17 cellular contexts compared by ENCODE assay signal in the genomic region with DNA sequence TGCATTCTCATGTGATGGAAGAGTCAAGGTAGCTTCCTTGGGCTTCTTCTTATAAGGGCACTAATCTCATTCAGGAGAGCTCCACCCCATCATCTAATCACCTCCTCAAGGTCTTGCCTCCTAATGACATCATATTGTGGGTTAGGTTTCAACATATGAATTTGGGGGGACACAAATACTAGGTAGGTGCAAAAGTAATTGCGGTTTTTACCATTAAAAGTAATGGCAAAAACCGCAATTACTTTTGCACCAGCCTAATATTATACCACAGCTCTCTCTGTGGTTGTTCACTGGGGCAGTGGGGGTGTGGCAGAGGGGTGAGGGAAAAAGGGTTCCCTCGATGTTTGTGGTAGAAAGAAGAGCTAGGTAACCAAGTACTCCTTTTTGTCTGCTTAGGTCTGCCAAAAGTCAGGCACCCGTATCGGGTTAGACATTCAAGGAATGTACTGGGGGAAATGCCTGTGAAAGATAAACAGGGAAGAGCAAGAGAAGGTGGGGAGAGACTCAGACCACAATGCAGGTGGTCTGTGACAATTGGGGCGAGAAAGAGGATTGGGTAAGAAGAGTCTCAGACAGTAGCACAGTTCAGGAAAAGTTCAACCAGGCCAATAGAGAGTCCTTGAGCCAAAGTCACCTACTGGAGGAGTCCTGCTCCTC.
DNase-seq lines count a peak whose midpoint lies in the region; ATAC-seq and TF ChIP-seq lines count a peak whose summit lies in the region.
"Had no signal": no experiment of that assay in that cellular context is flagged by ENCODE, and none has a peak within 500 bp of the region (broad histone marks: within the 10 kb centered on the region; RNA-seq: fewer than 3 reads in every experiment).

No MANE protein-coding gene starts in this region.

- H3K27ac ChIP-seq in substantia nigra (ENCODE audit: low read depth, low read length, poor library complexity, severe bottlenecking): no peak overlapping the region
- H3K27ac ChIP-seq: C4-2B, RWPE1 had no signal

- no peak for ATAC-seq in GM18870 (IDR thresholded peaks at IDR 0.05; ENCODE audit: unreplicated experiment)
- ATAC-seq: PC-3 had no signal

- DNase-seq in NCI-H226 (peak; percentile 1), choroid plexus epithelial cell (ENCODE audit: low read depth) (peak; percentile 20), kidney glomerular epithelial cell (lab: John Stamatoyannopoulos, UW) (peak; percentile 26), NOMO-1 treated with DMSO at 0.1 percent for 48 hours (lab: John Stamatoyannopoulos, UW; ENCODE audit: unreplicated experiment) (no peak), substantia nigra (lab: John Stamatoyannopoulos, UW) (no peak), NCI-H2107 (lab: John Stamatoyannopoulos, UW) (no peak)
- DNase-seq: AML-193, DMS79 treated with DMSO at 0.1 percent for 48 hours, HCEC 1CT, KG1, NCI-H1694 treated with DMSO at 0.1 percent for 48 hours, NCI-H510A treated with DMSO at 0.1 percent for 48 hours, NCI-H774, PC-3 had no signal

- no peak overlapping the region for H3K4me3 ChIP-seq in choroid plexus epithelial cell (ENCODE audit: low read depth, low read length)

- no peak for TF ChIP-seq CTCF in choroid plexus epithelial cell (conservative IDR thresholded peaks at IDR 0.05; ENCODE audit: low read depth, low read length)

Comparison
In these comparisons a context has a peak if more than half of its experiments do, and no peak if none do; other contexts are left out.
1. DNase-seq: peak in NCI-H226 (single experiment), choroid plexus epithelial cell (single experiment) and kidney glomerular epithelial cell (single experiment); none in NOMO-1 treated with DMSO at 0.1 percent for 48 hours (single experiment), substantia nigra (0 of 49) and NCI-H2107 (single experiment).